28 cellular contexts compared by ENCODE assay signal in genomic region chr7:27305854-27306253, GRCh38.
"Had no signal": no experiment of that assay in that cellular context is flagged by ENCODE, and none has a peak within 500 bp of the region (broad histone marks: within the 10 kb centered on the region; RNA-seq: fewer than 3 reads in every experiment).

No MANE protein-coding gene starts in this region.

- H3K36me3 ChIP-seq: adrenal gland, cardiac muscle cell, colonic mucosa, esophagus squamous epithelium had no signal

- H3K4me1 ChIP-seq: adrenal gland, body of pancreas, colonic mucosa had no signal

- H3K4me3 ChIP-seq: adrenal gland, body of pancreas, cardiac muscle cell, colonic mucosa, esophagus squamous epithelium had no signal

- DNase-seq: activated CD4-positive, alpha-beta T cell treated with anti-CD3 and anti-CD28 coated beads for 1 hour; activated CD4-positive, alpha-beta T cell treated with anti-CD3 and anti-CD28 coated beads for 4 hours; activated CD4-positive, alpha-beta T cell treated with anti-CD3 and anti-CD28 coated beads, Interleukin-2, amount 10 ng/mL, durations not matched to agents 7 days and 5 days; activated CD4-positive, alpha-beta T cell treated with anti-CD3 and anti-CD28 coated beads, Interleukin-2, amount 50 U/mL, for 4 hours; activated CD8-positive, alpha-beta memory T cell treated with anti-CD3 and anti-CD28 coated beads for 24 hours; activated CD8-positive, alpha-beta T cell treated with anti-CD3 and anti-CD28 coated beads for 36 hours; activated effector memory CD4-positive, alpha-beta T cell treated with anti-CD3 and anti-CD28 coated beads, Interleukin-2, amount 50 U/mL, for 16 hours; activated naive CD4-positive, alpha-beta T cell treated with anti-CD3 and anti-CD28 coated beads for 36 hours; activated naive CD8-positive, alpha-beta T cell treated with anti-CD3 and anti-CD28 coated beads for 36 hours; activated naive CD8-positive, alpha-beta T cell treated with anti-CD3 and anti-CD28 coated beads, Interleukin-2, amount 50 U/mL, for 24 hours; activated T-cell treated with anti-CD3 and anti-CD28 coated beads, Interleukin-2, amount 50 U/mL, for 1 hour; activated T-cell treated with anti-CD3 and anti-CD28 coated beads, Interleukin-2, amount 50 U/mL, for 48 hours; adrenal gland; amygdala; aorta; body of pancreas; central memory CD4-positive, alpha-beta T cell; cerebellar nuclear complex; colonic mucosa; effector CD8-positive, alpha-beta T cell; esophagus squamous epithelium; foreskin melanocyte; head of caudate nucleus; T-helper 2 cell had no signal

- ATAC-seq: activated CD8-positive, alpha-beta T cell treated with anti-CD3 and anti-CD28 coated beads for 36 hours; activated naive CD8-positive, alpha-beta T cell treated with anti-CD3 and anti-CD28 coated beads, Interleukin-2, amount 50 U/mL, for 24 hours; body of pancreas; WTC11 had no signal

- H3K27ac ChIP-seq: adrenal gland, body of pancreas, cardiac muscle cell, colonic mucosa, epithelial cell of prostate, esophagus squamous epithelium, VCaP had no signal

- H3K27me3 ChIP-seq: adrenal gland, body of pancreas, cardiac muscle cell, colonic mucosa, esophagus squamous epithelium had no signal
